Comparison of ENCODE assay signal across 15 cellular contexts in the genomic region with DNA sequence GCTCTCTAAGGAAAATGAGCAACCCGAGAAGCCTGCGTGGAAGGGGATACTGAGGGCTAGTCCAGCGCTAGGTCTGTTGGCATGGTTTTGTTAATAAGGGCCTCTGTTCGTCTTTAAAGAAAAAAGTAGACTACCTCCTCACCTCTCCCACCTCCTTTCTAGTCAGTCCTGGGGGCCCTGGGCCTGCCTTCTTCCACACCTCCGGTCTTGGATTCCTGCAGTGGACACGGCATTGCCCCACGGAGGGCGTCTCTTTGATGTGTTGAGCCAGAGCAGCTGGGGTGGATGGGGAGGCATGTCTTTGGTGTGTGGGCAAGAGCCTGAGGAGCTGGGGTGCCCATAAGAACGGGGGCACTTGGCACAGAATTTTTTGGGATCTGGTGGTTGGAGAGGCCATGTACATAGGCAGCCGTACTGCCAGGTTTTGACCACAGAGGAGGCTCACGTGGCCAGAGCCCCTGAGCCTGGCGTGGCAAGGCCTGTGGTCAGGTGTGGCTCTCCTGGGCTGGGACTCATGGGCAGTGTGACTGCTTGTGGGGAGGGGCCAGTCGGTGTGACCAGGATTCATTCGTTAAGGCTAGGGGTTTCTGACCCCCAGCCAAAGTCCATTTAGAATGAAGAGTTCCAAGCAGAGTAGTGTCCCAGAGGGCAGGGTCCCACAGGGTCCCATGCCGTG. TPM values are rescaled to one million over a fixed set of nuclear protein-coding genes. Genes with fewer than 3 reads are reported as not detected.
A peak's percentile ranks its signal among the peaks of the same experiment; 100 is the strongest.
DNase-seq lines count a peak whose midpoint lies in the region; ATAC-seq, FAIRE-seq and TF ChIP-seq lines count a peak whose summit lies in the region.
"Had no signal": no experiment of that assay in that cellular context is flagged by ENCODE, and none has a peak within 500 bp of the region (broad histone marks: within the 10 kb centered on the region; RNA-seq: fewer than 3 reads in every experiment).

No MANE protein-coding gene starts in this region.

- FAIRE-seq in D721Med (lab: Jason Lieb, UNC) = no peak
- FAIRE-seq: islet of Langerhans had no signal

- no peaks in the 10 kb centered on the region for H3K36me3 Mint-ChIP-seq in activated naive CD8-positive, alpha-beta T cell treated with anti-CD3 and anti-CD28 coated beads, Interleukin-2, amount 10 ng/mL, durations not matched to agents 7 days and 5 days
- H3K36me3 Mint-ChIP-seq in activated naive CD8-positive, alpha-beta T cell treated with anti-CD3 and anti-CD28 coated beads for 36 hours = peaks cover 9% of the 10 kb centered on the region
- H3K36me3 Mint-ChIP-seq in WTC11 = peaks cover 32% of the 10 kb centered on the region
- H3K36me3 Mint-ChIP-seq in progenitor cell of endocrine pancreas (ENCODE audit: insufficient read depth) = peaks cover 20% of the 10 kb centered on the region

- H3K4me1 Mint-ChIP-seq in activated naive CD8-positive, alpha-beta T cell treated with anti-CD3 and anti-CD28 coated beads, Interleukin-2, amount 10 ng/mL, durations not matched to agents 7 days and 5 days = peaks cover 1% of the 10 kb centered on the region
- no peaks in the 10 kb centered on the region for H3K4me1 Mint-ChIP-seq in activated naive CD8-positive, alpha-beta T cell treated with anti-CD3 and anti-CD28 coated beads for 36 hours
- H3K4me1 Mint-ChIP-seq in WTC11 (peaks cover 31% of the 10 kb centered on the region), progenitor cell of endocrine pancreas (ENCODE audit: low read depth) (peaks cover 7% of the 10 kb centered on the region)

- no peak overlapping the region for H3K4me3 Mint-ChIP-seq in activated naive CD8-positive, alpha-beta T cell treated with anti-CD3 and anti-CD28 coated beads, Interleukin-2, amount 10 ng/mL, durations not matched to agents 7 days and 5 days
- no peak overlapping the region for H3K4me3 Mint-ChIP-seq in activated naive CD8-positive, alpha-beta T cell treated with anti-CD3 and anti-CD28 coated beads for 36 hours
- H3K4me3 Mint-ChIP-seq in WTC11 (peak overlapping the region; percentile 83), progenitor cell of endocrine pancreas (ENCODE audit: low read depth) (peak overlapping the region; percentile 11)
- H3K4me3 Mint-ChIP-seq: activated naive CD4-positive, alpha-beta T cell treated with anti-CD3 and anti-CD28 coated beads, Interleukin-2, amount 50 U/mL, for 24 hours; central memory CD8-positive, alpha-beta T cell; stimulated activated effector memory CD8-positive, alpha-beta T cell treated with anti-CD3 and anti-CD28 coated beads, Interleukin-12 subunit alpha, Interleukin-12 subunit beta, amount 100 ng/mL, for 72 hours had no signal

- CTCF ChIA-PET in WTC11 (lab: Charles Lee) = interaction anchor here (0.6 to 4.2 kb wide), 47 partner anchors 9 to 324 kb away, joined by 3 to 65 read pairs (median 5); a partner anchor contains a TSS

- no peaks in the 10 kb centered on the region for H3K27me3 Mint-ChIP-seq in activated naive CD8-positive, alpha-beta T cell treated with anti-CD3 and anti-CD28 coated beads, Interleukin-2, amount 10 ng/mL, durations not matched to agents 7 days and 5 days
- H3K27me3 Mint-ChIP-seq in activated naive CD8-positive, alpha-beta T cell treated with anti-CD3 and anti-CD28 coated beads for 36 hours = no peaks in the 10 kb centered on the region
- H3K27me3 Mint-ChIP-seq in WTC11 (ENCODE audit: low read depth) (peaks cover 5% of the 10 kb centered on the region; the same call in 1 of the 2 replicates), progenitor cell of endocrine pancreas (peaks cover 3% of the 10 kb centered on the region)
- H3K27me3 Mint-ChIP-seq: activated naive CD4-positive, alpha-beta T cell treated with anti-CD3 and anti-CD28 coated beads, Interleukin-2, amount 50 U/mL, for 24 hours; central memory CD8-positive, alpha-beta T cell had no signal

- ATAC-seq in activated naive CD8-positive, alpha-beta T cell treated with anti-CD3 and anti-CD28 coated beads, Interleukin-2, amount 10 ng/mL, durations not matched to agents 7 days and 5 days (ENCODE audit: low read depth) = peak; percentile 4
- no peak for ATAC-seq in WTC11

- no peak overlapping the region for H3K27ac Mint-ChIP-seq in activated naive CD8-positive, alpha-beta T cell treated with anti-CD3 and anti-CD28 coated beads, Interleukin-2, amount 10 ng/mL, durations not matched to agents 7 days and 5 days
- H3K27ac Mint-ChIP-seq in activated naive CD8-positive, alpha-beta T cell treated with anti-CD3 and anti-CD28 coated beads for 36 hours = no peak overlapping the region
- H3K27ac Mint-ChIP-seq in WTC11 (no peak overlapping the region), progenitor cell of endocrine pancreas (peak overlapping the region; percentile 81)
- H3K27ac Mint-ChIP-seq: activated naive CD4-positive, alpha-beta T cell treated with anti-CD3 and anti-CD28 coated beads, Interleukin-2, amount 50 U/mL, for 24 hours; stimulated activated effector memory CD8-positive, alpha-beta T cell treated with anti-CD3 and anti-CD28 coated beads, Interleukin-12 subunit alpha, Interleukin-12 subunit beta, amount 100 ng/mL, for 72 hours had no signal

- DNase-seq in activated naive CD8-positive, alpha-beta T cell treated with anti-CD3 and anti-CD28 coated beads, Interleukin-2, amount 10 ng/mL, durations not matched to agents 7 days and 5 days = no peak
- DNase-seq in activated naive CD8-positive, alpha-beta T cell treated with anti-CD3 and anti-CD28 coated beads for 36 hours = no peak
- DNase-seq in WTC11 (ENCODE audit: low spot score) (no peak), progenitor cell of endocrine pancreas (ENCODE audit: low spot score, unreplicated experiment) (no peak), D721Med (ENCODE audit: insufficient read length, low spot score) (no peak), NCI-H2227 treated with DMSO at 0.1 percent for 48 hours (lab: John Stamatoyannopoulos, UW) (no peak)

- POLR2A ChIA-PET in activated naive CD8-positive, alpha-beta T cell treated with anti-CD3 and anti-CD28 coated beads, Interleukin-2, amount 10 ng/mL, durations not matched to agents 7 days and 5 days (lab: Charles Lee) = no interaction called here
- POLR2A ChIA-PET in WTC11 (lab: Charles Lee) = interaction anchor here (1.0 kb wide), 1 partner anchor 48 kb away, joined by 3 read pairs; no protein-coding TSS in a partner anchor

- TF ChIP-seq CTCF in WTC11 (IDR thresholded peaks at IDR 0.05) (peak; percentile 16; the same call in 1 of the 2 replicates), progenitor cell of endocrine pancreas (IDR thresholded peaks at IDR 0.05; ENCODE audit: unreplicated experiment) (no peak), D721Med (IDR thresholded peaks at IDR 0.05; ENCODE audit: insufficient read depth, missing control alignments) (no peak)

- H3K9me3 Mint-ChIP-seq in activated naive CD8-positive, alpha-beta T cell treated with anti-CD3 and anti-CD28 coated beads, Interleukin-2, amount 10 ng/mL, durations not matched to agents 7 days and 5 days = no peaks in the 10 kb centered on the region
- H3K9me3 Mint-ChIP-seq in activated naive CD8-positive, alpha-beta T cell treated with anti-CD3 and anti-CD28 coated beads for 36 hours = no peaks in the 10 kb centered on the region
- H3K9me3 Mint-ChIP-seq in WTC11 = no peaks in the 10 kb centered on the region
- H3K9me3 Mint-ChIP-seq in progenitor cell of endocrine pancreas (ENCODE audit: low read depth) = no peaks in the 10 kb centered on the region
- H3K9me3 Mint-ChIP-seq: activated naive CD4-positive, alpha-beta T cell treated with anti-CD3 and anti-CD28 coated beads, Interleukin-2, amount 50 U/mL, for 24 hours; central memory CD8-positive, alpha-beta T cell; stimulated activated effector memory CD8-positive, alpha-beta T cell treated with anti-CD3 and anti-CD28 coated beads, Interleukin-12 subunit alpha, Interleukin-12 subunit beta, amount 100 ng/mL, for 72 hours had no signal

TF ChIP-seq in WTC11, 78 proteins besides CTCF, POLR2A, EP300 and RAD21 (continues in another document):
- TF ChIP-seq, protein P1, sequence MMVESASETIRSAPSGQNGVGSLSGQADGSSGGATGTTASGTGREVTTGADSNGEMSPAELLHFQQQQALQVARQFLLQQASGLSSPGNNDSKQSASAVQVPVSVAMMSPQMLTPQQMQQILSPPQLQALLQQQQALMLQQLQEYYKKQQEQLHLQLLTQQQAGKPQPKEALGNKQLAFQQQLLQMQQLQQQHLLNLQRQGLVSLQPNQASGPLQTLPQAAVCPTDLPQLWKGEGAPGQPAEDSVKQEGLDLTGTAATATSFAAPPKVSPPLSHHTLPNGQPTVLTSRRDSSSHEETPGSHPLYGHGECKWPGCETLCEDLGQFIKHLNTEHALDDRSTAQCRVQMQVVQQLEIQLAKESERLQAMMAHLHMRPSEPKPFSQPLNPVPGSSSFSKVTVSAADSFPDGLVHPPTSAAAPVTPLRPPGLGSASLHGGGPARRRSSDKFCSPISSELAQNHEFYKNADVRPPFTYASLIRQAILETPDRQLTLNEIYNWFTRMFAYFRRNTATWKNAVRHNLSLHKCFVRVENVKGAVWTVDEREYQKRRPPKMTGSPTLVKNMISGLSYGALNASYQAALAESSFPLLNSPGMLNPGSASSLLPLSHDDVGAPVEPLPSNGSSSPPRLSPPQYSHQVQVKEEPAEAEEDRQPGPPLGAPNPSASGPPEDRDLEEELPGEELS (CRISPR knock-in tag; IDR thresholded peaks at IDR 0.05) = no peak
- no peak for TF ChIP-seq ZNF423 (CRISPR knock-in tag; IDR thresholded peaks at IDR 0.05)
- TF ChIP-seq NR2C2 (CRISPR knock-in tag; IDR thresholded peaks at IDR 0.05) = no peak

RNA-seq across cellular contexts. Expression of a gene that starts 38.1 kb away (rescaled TPM):
- total RNA-seq in activated naive CD8-positive, alpha-beta T cell treated with anti-CD3 and anti-CD28 coated beads, Interleukin-2, amount 10 ng/mL, durations not matched to agents 7 days and 5 days = 10 to 100 TPM; 31.7 to 32.7 TPM
- total RNA-seq in activated naive CD8-positive, alpha-beta T cell treated with anti-CD3 and anti-CD28 coated beads for 36 hours = 10 to 100 TPM; 24.8 to 25.3 TPM
- total RNA-seq in WTC11 (2021) = 107 to 163 TPM (median 113 TPM) in 3 replicates
- 112 and 114 TPM in 2 replicates for total RNA-seq in progenitor cell of endocrine pancreas

RNA-seq across cellular contexts. Expression of a gene that starts 41.0 kb away (rescaled TPM):
- 10 to 100 TPM; 75.7 to 78.3 TPM for total RNA-seq in activated naive CD8-positive, alpha-beta T cell treated with anti-CD3 and anti-CD28 coated beads, Interleukin-2, amount 10 ng/mL, durations not matched to agents 7 days and 5 days
- 10 to 100 TPM; 59.2 to 59.3 TPM for total RNA-seq in activated naive CD8-positive, alpha-beta T cell treated with anti-CD3 and anti-CD28 coated beads for 36 hours
- total RNA-seq in WTC11 (2021) = 61.3 to 72.8 TPM (median 62.5 TPM) in 3 replicates
- 40.4 and 48.6 TPM in 2 replicates for total RNA-seq in progenitor cell of endocrine pancreas

RNA-seq across cellular contexts. Expression of a gene that starts 43.2 kb away (rescaled TPM):
- total RNA-seq in activated naive CD8-positive, alpha-beta T cell treated with anti-CD3 and anti-CD28 coated beads, Interleukin-2, amount 10 ng/mL, durations not matched to agents 7 days and 5 days = not detected
- not detected for total RNA-seq in activated naive CD8-positive, alpha-beta T cell treated with anti-CD3 and anti-CD28 coated beads for 36 hours
- total RNA-seq in WTC11 (2021) = 0.27 to 0.55 TPM in 2 of 3 replicates, not detected in the other
- total RNA-seq in progenitor cell of endocrine pancreas = 2.0 and 2.1 TPM in 2 replicates
- total RNA-seq: A673, Calu3, M059J, mononuclear cell, ureter had no signal

RNA-seq across cellular contexts. Expression of a gene that starts 43.7 kb away (rescaled TPM):
- 100 to 1,000 TPM in 1 of 2 experiments, 10 to 100 TPM in 1; 96.5 to 100 TPM for total RNA-seq in activated naive CD8-positive, alpha-beta T cell treated with anti-CD3 and anti-CD28 coated beads, Interleukin-2, amount 10 ng/mL, durations not matched to agents 7 days and 5 days
- total RNA-seq in activated naive CD8-positive, alpha-beta T cell treated with anti-CD3 and anti-CD28 coated beads for 36 hours = 10 to 100 TPM; 65.9 to 68.7 TPM
- 62.1 to 70.2 TPM (median 67.7 TPM) in 3 replicates for total RNA-seq in WTC11 (2021)
- total RNA-seq in progenitor cell of endocrine pancreas = 75.0 and 81.9 TPM in 2 replicates

Comparison
In these comparisons a context has a peak if more than half of its experiments do, and no peak if none do; other contexts are left out.
1. H3K4me3 Mint-ChIP-seq: peak in WTC11 (single experiment) and progenitor cell of endocrine pancreas (single experiment); none in activated naive CD8-positive, alpha-beta T cell treated with anti-CD3 and anti-CD28 coated beads, Interleukin-2, amount 10 ng/mL, durations not matched to agents 7 days and 5 days (single experiment) and activated naive CD8-positive, alpha-beta T cell treated with anti-CD3 and anti-CD28 coated beads for 36 hours (single experiment).